8 cellular contexts compared by ENCODE assay signal in the genomic region with DNA sequence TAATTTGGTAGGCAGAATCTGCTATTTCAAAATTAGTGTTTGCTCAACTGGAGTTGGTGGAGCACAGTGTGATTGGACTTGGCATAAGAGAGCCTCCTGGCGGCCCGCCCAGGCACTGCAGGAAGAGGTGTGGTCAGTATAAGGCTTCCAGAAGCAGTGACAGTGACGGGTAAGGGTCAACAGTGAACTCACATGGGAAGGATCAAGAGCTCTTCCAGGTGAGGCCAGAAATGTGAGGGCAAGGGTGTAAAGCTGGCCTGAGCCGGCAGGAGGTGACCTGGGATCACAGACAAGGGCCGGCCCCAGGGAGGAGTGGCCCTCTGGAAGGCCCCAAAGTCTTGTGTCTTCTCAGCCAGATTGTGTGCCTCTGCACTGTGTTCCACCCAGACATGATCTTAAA.
DNase-seq lines count a peak whose midpoint lies in the region; ATAC-seq and TF ChIP-seq lines count a peak whose summit lies in the region.

No MANE protein-coding gene starts in this region.

- intact Hi-C loops in activated CD4-positive, alpha-beta T cell treated with anti-CD3 and anti-CD28 coated beads for 36 hours (cut with DNase I, micrococcal nuclease) = loop anchor here (1.0 to 10.0 kb wide), 4 partner anchors 68 to 290 kb away; no protein-coding TSS in a partner anchor
- intact Hi-C loops in lower lobe of right lung (cut with DNase I) = no loop called here

- POLR2A ChIA-PET in activated CD4-positive, alpha-beta T cell treated with anti-CD3 and anti-CD28 coated beads for 36 hours (lab: Charles Lee) = no interaction called here

- CTCF ChIA-PET in activated CD4-positive, alpha-beta T cell treated with anti-CD3 and anti-CD28 coated beads for 36 hours (lab: Charles Lee) = interaction anchor here (0.5 to 2.8 kb wide), 15 partner anchors 9 to 332 kb away, joined by 3 to 21 read pairs (median 4); no protein-coding TSS in a partner anchor

- no peaks in the 10 kb centered on the region for H3K9me3 Mint-ChIP-seq in activated CD4-positive, alpha-beta T cell treated with anti-CD3 and anti-CD28 coated beads for 36 hours (ENCODE audit: low read depth)

- peak; percentile 95 for ATAC-seq in activated CD4-positive, alpha-beta T cell treated with anti-CD3 and anti-CD28 coated beads for 36 hours
- peak; percentile 90 to 91 for ATAC-seq in lower lobe of right lung

- no peak overlapping the region for H3K27ac Mint-ChIP-seq in activated CD4-positive, alpha-beta T cell treated with anti-CD3 and anti-CD28 coated beads for 36 hours

- H3K36me3 Mint-ChIP-seq in activated CD4-positive, alpha-beta T cell treated with anti-CD3 and anti-CD28 coated beads for 36 hours (ENCODE audit: low read depth) = no peaks in the 10 kb centered on the region

- no peak overlapping the region for H3K4me3 ChIP-seq in lower lobe of right lung

- H3K4me3 Mint-ChIP-seq in activated CD4-positive, alpha-beta T cell treated with anti-CD3 and anti-CD28 coated beads for 36 hours = no peak overlapping the region

- H3K27me3 Mint-ChIP-seq in activated CD4-positive, alpha-beta T cell treated with anti-CD3 and anti-CD28 coated beads for 36 hours = no peaks in the 10 kb centered on the region

- no peak overlapping the region for H3K27ac ChIP-seq in lower lobe of right lung

- H3K9me3 ChIP-seq in lower lobe of right lung = no peaks in the 10 kb centered on the region

- H3K27me3 ChIP-seq in lower lobe of right lung (ENCODE audit: low read depth) = no peaks in the 10 kb centered on the region

- H3K4me1 ChIP-seq in lower lobe of right lung = peaks cover 4% of the 10 kb centered on the region

- H3K4me1 Mint-ChIP-seq in activated CD4-positive, alpha-beta T cell treated with anti-CD3 and anti-CD28 coated beads for 36 hours = no peaks in the 10 kb centered on the region

- peak; percentile 71 for TF ChIP-seq CTCF in lower lobe of right lung (IDR thresholded peaks at IDR 0.05)

- no peaks in the 10 kb centered on the region for H3K36me3 ChIP-seq in lower lobe of right lung

- DNase-seq in ELR (ENCODE audit: low read depth) (peak; percentile 72), H4 (ENCODE audit: low spot score) (peak; percentile 50), NCI-H146 treated with DMSO at 0.1 percent for 48 hours (lab: John Stamatoyannopoulos, UW; ENCODE audit: unreplicated experiment) (peak; percentile 52), dedifferentiated amniotic fluid mesenchymal stem cell (ENCODE audit: extremely low spot score) (peak; percentile 29), lower lobe of right lung (peak; percentile 92), middle frontal gyrus (ENCODE audit: extremely low spot score, low spot score) (no peak)
- peak; percentile 88 for DNase-seq in activated CD4-positive, alpha-beta T cell treated with anti-CD3 and anti-CD28 coated beads for 36 hours
- peak; percentile 14 to 48 for DNase-seq in stimulated activated CD8-positive, alpha-beta memory T cell treated with anti-CD3 and anti-CD28 coated beads, Interleukin-4, amount 100 ng/mL, for 1 hour (ENCODE audit: low read depth in 2 of 2, low spot score in 1 of 2)
